ENCODE assay signal across 20 cellular contexts in genomic region chr3:154684021-154684420, GRCh38.
DNase-seq lines count a peak whose midpoint lies in the region; ATAC-seq, FAIRE-seq and TF ChIP-seq lines count a peak whose summit lies in the region.
"Had no signal": no experiment of that assay in that cellular context is flagged by ENCODE, and none has a peak within 500 bp of the region (broad histone marks: within the 10 kb centered on the region; RNA-seq: fewer than 3 reads in every experiment).

No MANE protein-coding gene starts in this region.

- peak; percentile 56; the same call in 2 of the 3 replicates for ATAC-seq in HepG2
- ATAC-seq in right lobe of liver: no peak
- ATAC-seq in HG02571 (IDR thresholded peaks at IDR 0.05; ENCODE audit: unreplicated experiment): no peak
- no peak for ATAC-seq in HG02884 (IDR thresholded peaks at IDR 0.05; ENCODE audit: unreplicated experiment)
- no peak for ATAC-seq in activated CD8-positive, alpha-beta T cell treated with anti-CD3 and anti-CD28 coated beads for 36 hours
- no peak for ATAC-seq in effector memory CD8-positive, alpha-beta T cell (replicated peaks)
- ATAC-seq: gastroesophageal sphincter, mucosa of descending colon had no signal

- no peak overlapping the region for H3K4me3 Mint-ChIP-seq in activated CD8-positive, alpha-beta T cell treated with anti-CD3 and anti-CD28 coated beads for 36 hours
- H3K4me3 Mint-ChIP-seq in effector memory CD8-positive, alpha-beta T cell: no peak overlapping the region
- H3K4me3 Mint-ChIP-seq: stimulated activated naive CD8-positive, alpha-beta T cell treated with anti-CD3 and anti-CD28 coated beads, Interleukin-15, Interleukin-2, amounts not matched to agents 100 ng/mL and 50 ng/mL, for 24 hours had no signal

- DNase-seq in HepG2 (ENCODE audit: low spot score) (peak; percentile 5), right lobe of liver (no peak), MM.1S (peak; percentile 69), cerebellar cortex (ENCODE audit: low spot score) (peak; percentile 28)
- no peak for DNase-seq in activated CD8-positive, alpha-beta T cell treated with anti-CD3 and anti-CD28 coated beads for 36 hours
- no peak for DNase-seq in effector memory CD8-positive, alpha-beta T cell
- DNase-seq: activated CD4-positive, alpha-beta T cell treated with anti-CD3 and anti-CD28 coated beads for 48 hours; activated T-cell treated with anti-CD3 and anti-CD28 coated beads, Interleukin-2, amount 50 U/mL, for 1 hour; mucosa of descending colon; NCI-H1105 treated with DMSO at 0.1 percent for 48 hours; NCI-H446 treated with DMSO at 0.1 percent for 48 hours; T-helper 2 cell had no signal

- no peaks in the 10 kb centered on the region for H4K20me1 ChIP-seq in HepG2 (ENCODE audit: insufficient read depth, low read length)
- H4K20me1 ChIP-seq in MM.1S (ENCODE audit: insufficient read depth, low read length): no peaks in the 10 kb centered on the region

- H3F3A ChIP-seq in MM.1S (ENCODE audit: insufficient read depth, low read length): peaks cover 9% of the 10 kb centered on the region; the same call in 1 of the 2 replicates

- H3K4me1 Mint-ChIP-seq in activated CD8-positive, alpha-beta T cell treated with anti-CD3 and anti-CD28 coated beads for 36 hours (ENCODE audit: low read depth): no peaks in the 10 kb centered on the region
- H3K4me1 Mint-ChIP-seq in effector memory CD8-positive, alpha-beta T cell (ENCODE audit: low read depth in 2 of 2): no peaks in the 10 kb centered on the region

- H3K9ac ChIP-seq in HepG2 (ENCODE audit: insufficient read depth, low read depth, low read length) (no peak overlapping the region), MM.1S (ENCODE audit: low read length) (no peak overlapping the region)

- no peak overlapping the region for H2AFZ ChIP-seq in HepG2 (ENCODE audit: low read length)
- peak overlapping the region; percentile 26; the same call in 1 of the 2 replicates for H2AFZ ChIP-seq in MM.1S (ENCODE audit: low read length)

- H3K36me3 ChIP-seq in HepG2 (replicated peaks in 1 of 2; ENCODE audit: control insufficient read depth in 1 of 2, insufficient read depth in 2 of 2, low read length in 2 of 2) (no peaks in the 10 kb centered on the region), right lobe of liver (no peaks in the 10 kb centered on the region), MM.1S (replicated peaks; ENCODE audit: insufficient read depth, low read length) (no peaks in the 10 kb centered on the region)
- H3K36me3 ChIP-seq: gastroesophageal sphincter had no signal

- no peaks in the 10 kb centered on the region for H3K27me3 ChIP-seq in HepG2 (ENCODE audit: control insufficient read depth in 1 of 2, insufficient read depth in 2 of 2, low read length in 2 of 2)
- no peaks in the 10 kb centered on the region for H3K27me3 ChIP-seq in right lobe of liver
- H3K27me3 ChIP-seq in MM.1S (replicated peaks; ENCODE audit: insufficient read depth, low read length): no peaks in the 10 kb centered on the region
- H3K27me3 ChIP-seq: gastroesophageal sphincter had no signal

- WGBS in HepG2 (ENCODE audit: low lambda C conversion rate): 0% methylated on average over 2 of the region's 3 CpGs
- WGBS in right lobe of liver (ENCODE audit: insufficient coverage, low coverage, low lambda C conversion rate, missing lambda C conversion rate): 49% methylated on average over 3 of the region's 3 CpGs

- no peaks in the 10 kb centered on the region for H3K79me2 ChIP-seq in HepG2 (ENCODE audit: insufficient read depth, low read length)
- H3K79me2 ChIP-seq in MM.1S (ENCODE audit: low read length): no peaks in the 10 kb centered on the region

- peak; percentile 28; the same call in 1 of the 2 replicates for TF ChIP-seq CTCF in HepG2 (CRISPR knock-in tag; IDR thresholded peaks at IDR 0.05)
- no peak for TF ChIP-seq CTCF in right lobe of liver (IDR thresholded peaks at IDR 0.05)
- peak; percentile 75 for TF ChIP-seq CTCF in MM.1S (IDR thresholded peaks at IDR 0.05; ENCODE audit: low read length)
- TF ChIP-seq CTCF in activated CD8-positive, alpha-beta T cell treated with anti-CD3 and anti-CD28 coated beads for 36 hours (IDR thresholded peaks at IDR 0.05): no peak

- in situ Hi-C loops in HepG2 (cut with HindIII; ENCODE audit: extremely low pct_ligation_motif_present, low pct_unique_long_range_greater_than_20kb): no loop called here

- H3K9me3 Mint-ChIP-seq in activated CD8-positive, alpha-beta T cell treated with anti-CD3 and anti-CD28 coated beads for 36 hours: peaks cover 3% of the 10 kb centered on the region
- peaks cover 11 to 12% of the 10 kb centered on the region in 2 donors for H3K9me3 Mint-ChIP-seq in effector memory CD8-positive, alpha-beta T cell

- no peak for TF ChIP-seq POLR2A in HepG2 (IDR thresholded peaks at IDR 0.05; ENCODE audit: insufficient read depth in 1 of 2, low read depth in 2 of 2, low read length in 2 of 2)
- TF ChIP-seq POLR2A in right lobe of liver (IDR thresholded peaks at IDR 0.05): no peak

- POLR2A ChIA-PET in HepG2 (lab: Yijun Ruan, JAX): no interaction called here
- POLR2A ChIA-PET in activated CD8-positive, alpha-beta T cell treated with anti-CD3 and anti-CD28 coated beads for 36 hours (lab: Charles Lee): no interaction called here

- H3K9me2 ChIP-seq in MM.1S (replicated peaks; ENCODE audit: insufficient read depth, low read length): no peaks in the 10 kb centered on the region

- intact Hi-C loops in HepG2 (cut with micrococcal nuclease; ENCODE audit: unreplicated experiment) (loop anchor here (10.0 kb wide), 1 partner anchor 641 kb away; no protein-coding TSS in a partner anchor), right lobe of liver (cut with DNase I) (no loop called here)
- intact Hi-C loops in activated CD8-positive, alpha-beta T cell treated with anti-CD3 and anti-CD28 coated beads for 36 hours (cut with micrococcal nuclease): no loop called here

- H3K27me3 Mint-ChIP-seq in activated CD8-positive, alpha-beta T cell treated with anti-CD3 and anti-CD28 coated beads for 36 hours: no peaks in the 10 kb centered on the region
- H3K27me3 Mint-ChIP-seq in effector memory CD8-positive, alpha-beta T cell: no peaks in the 10 kb centered on the region
- H3K27me3 Mint-ChIP-seq: stimulated activated naive CD8-positive, alpha-beta T cell treated with anti-CD3 and anti-CD28 coated beads, Interleukin-15, Interleukin-2, amounts not matched to agents 100 ng/mL and 50 ng/mL, for 24 hours had no signal

- H3K4me3 ChIP-seq in HepG2 (replicated peaks in 1 of 3; ENCODE audit: insufficient read depth in 1 of 3, low read depth in 2 of 3, low read length in 3 of 3): no peak overlapping the region
- no peak overlapping the region for H3K4me3 ChIP-seq in right lobe of liver
- peak overlapping the region; percentile 16; the same call in 1 of the 2 replicates for H3K4me3 ChIP-seq in MM.1S (ENCODE audit: low read length)
- H3K4me3 ChIP-seq: gastroesophageal sphincter, mucosa of descending colon, smooth muscle cell had no signal

- H3K4me2 ChIP-seq in HepG2 (ENCODE audit: low read depth, low read length) (no peak overlapping the region), MM.1S (ENCODE audit: low read depth, low read length) (peak overlapping the region; percentile 42)
- H3K4me2 ChIP-seq: smooth muscle cell had no signal

- H3K9me3 ChIP-seq in HepG2 (ENCODE audit: low read length) (no peaks in the 10 kb centered on the region), right lobe of liver (no peaks in the 10 kb centered on the region), MM.1S (replicated peaks; ENCODE audit: insufficient read depth, low read length) (no peaks in the 10 kb centered on the region)
- H3K9me3 ChIP-seq: mucosa of descending colon had no signal

- CTCF ChIA-PET in HepG2 (lab: Yijun Ruan, JAX; ENCODE audit: low intra/inter-chr PET ratio, low total read pairs): no interaction called here
- CTCF ChIA-PET in activated CD8-positive, alpha-beta T cell treated with anti-CD3 and anti-CD28 coated beads for 36 hours (lab: Charles Lee): no interaction called here

- BruUV-seq in HepG2 (replicated peaks; lab: Mats Ljungman, UMichigan): no TSS peak

- no peaks in the 10 kb centered on the region for H3K36me3 Mint-ChIP-seq in activated CD8-positive, alpha-beta T cell treated with anti-CD3 and anti-CD28 coated beads for 36 hours (ENCODE audit: low read depth)
- H3K36me3 Mint-ChIP-seq in effector memory CD8-positive, alpha-beta T cell (ENCODE audit: insufficient read depth): no peaks in the 10 kb centered on the region

- FAIRE-seq in HepG2 (lab: Jason Lieb, UNC): no peak
- FAIRE-seq: endothelial cell of umbilical vein, keratinocyte had no signal

- H3K4me1 ChIP-seq in HepG2 (ENCODE audit: insufficient read depth, low read length): no peaks in the 10 kb centered on the region
- H3K4me1 ChIP-seq in right lobe of liver: no peaks in the 10 kb centered on the region
- peaks cover 8% of the 10 kb centered on the region; the same call in 1 of the 2 replicates for H3K4me1 ChIP-seq in MM.1S (ENCODE audit: low read length)
- H3K4me1 ChIP-seq: gastroesophageal sphincter had no signal

- H3K27ac ChIP-seq in HepG2 (ENCODE audit: extremely low read length, insufficient read depth, low read length) (no peak overlapping the region), right lobe of liver (no peak overlapping the region), MM.1S (ENCODE audit: low read length) (peak overlapping the region; percentile 14; the same call in 1 of the 2 replicates)
- H3K27ac ChIP-seq: gastroesophageal sphincter, RWPE1 had no signal

- TF ChIP-seq EP300 in HepG2 (IDR thresholded peaks at IDR 0.05; ENCODE audit: low read depth in 2 of 2, low read length in 2 of 2) (no peak), HepG2 (CRISPR knock-in tag; IDR thresholded peaks at IDR 0.05; ENCODE audit: borderline replicate concordance) (no peak)

- H3K27ac Mint-ChIP-seq in activated CD8-positive, alpha-beta T cell treated with anti-CD3 and anti-CD28 coated beads for 36 hours: no peak overlapping the region
- H3K27ac Mint-ChIP-seq in effector memory CD8-positive, alpha-beta T cell: no peak overlapping the region
- H3K27ac Mint-ChIP-seq: stimulated activated naive CD8-positive, alpha-beta T cell treated with anti-CD3 and anti-CD28 coated beads, Interleukin-15, Interleukin-2, amounts not matched to agents 100 ng/mL and 50 ng/mL, for 24 hours had no signal

- TF ChIP-seq RAD21 in HepG2 (CRISPR knock-in tag; IDR thresholded peaks at IDR 0.05): no peak

TF ChIP-seq in HepG2, 621 proteins besides CTCF, POLR2A, EP300 and RAD21:
- TF ChIP-seq, protein P1, sequence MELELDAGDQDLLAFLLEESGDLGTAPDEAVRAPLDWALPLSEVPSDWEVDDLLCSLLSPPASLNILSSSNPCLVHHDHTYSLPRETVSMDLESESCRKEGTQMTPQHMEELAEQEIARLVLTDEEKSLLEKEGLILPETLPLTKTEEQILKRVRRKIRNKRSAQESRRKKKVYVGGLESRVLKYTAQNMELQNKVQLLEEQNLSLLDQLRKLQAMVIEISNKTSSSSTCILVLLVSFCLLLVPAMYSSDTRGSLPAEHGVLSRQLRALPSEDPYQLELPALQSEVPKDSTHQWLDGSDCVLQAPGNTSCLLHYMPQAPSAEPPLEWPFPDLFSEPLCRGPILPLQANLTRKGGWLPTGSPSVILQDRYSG (CRISPR knock-in tag; IDR thresholded peaks at IDR 0.05): no peak
TF ChIP-seq in HepG2: peak in this region for 0.

Comparison
In these comparisons a context has a peak if more than half of its experiments do, and no peak if none do; other contexts are left out.
1. DNase-seq: peak in HepG2 (single experiment), MM.1S (single experiment) and cerebellar cortex (single experiment); none in right lobe of liver (0 of 3), activated CD8-positive, alpha-beta T cell treated with anti-CD3 and anti-CD28 coated beads for 36 hours (single experiment) and effector memory CD8-positive, alpha-beta T cell (0 of 3).
2. CTCF ChIP-seq: peak in HepG2 (single experiment) and MM.1S (single experiment); none in right lobe of liver (0 of 4) and activated CD8-positive, alpha-beta T cell treated with anti-CD3 and anti-CD28 coated beads for 36 hours (single experiment).